ENCODE assay signal across 9 cellular contexts in genomic region chr1:159922499-159923202, GRCh38. TPM values are rescaled to one million over a fixed set of nuclear protein-coding genes. Genes with fewer than 3 reads are reported as not detected.
DNase-seq lines count a peak whose midpoint lies in the region; ATAC-seq and TF ChIP-seq lines count a peak whose summit lies in the region.
"Had no signal": no experiment of that assay in that cellular context is flagged by ENCODE, and none has a peak within 500 bp of the region (broad histone marks: within the 10 kb centered on the region; RNA-seq: fewer than 3 reads in every experiment).

No MANE protein-coding gene starts in this region.

- peak overlapping the region; percentile 69 for H3K4me3 ChIP-seq in GM12865 (ENCODE audit: low read depth, low read length)
- H3K4me3 ChIP-seq in esophagus (ENCODE audit: low read depth in 1 of 2, low read length in 2 of 2) = peak overlapping the region; percentile 76 to 96
- peak overlapping the region; percentile 99 for H3K4me3 ChIP-seq in osteoblast (ENCODE audit: insufficient read depth, low read length)

- H3K4me1 ChIP-seq in esophagus (ENCODE audit: control insufficient read depth in 2 of 2, insufficient read depth in 2 of 2, low read length in 1 of 2) (peaks cover 9 to 27% of the 10 kb centered on the region in 2 donors), osteoblast (ENCODE audit: insufficient read depth, low read length) (peaks cover 47% of the 10 kb centered on the region)

- peaks cover 63% of the 10 kb centered on the region for H3K79me2 ChIP-seq in osteoblast (ENCODE audit: insufficient read depth, low read length)

- peak overlapping the region; percentile 95 for H3K4me2 ChIP-seq in osteoblast (ENCODE audit: insufficient read depth, low read length)

- no peak overlapping the region for H2AFZ ChIP-seq in osteoblast (ENCODE audit: low read length)

- DNase-seq in GM12865 (ENCODE audit: low read depth) (peak; percentile 49), RPMI7951 (ENCODE audit: low read depth) (peak; percentile 82), osteoblast (ENCODE audit: insufficient read length, low spot score, missing footprints) (peak; percentile 90), occipital lobe (lab: John Stamatoyannopoulos, UW) (no peak), cortex of kidney (lab: John Stamatoyannopoulos, UW) (no peak), medulla oblongata (ENCODE audit: extremely low spot score) (no peak)

- peak overlapping the region; percentile 97 to 99 for H3K27ac ChIP-seq in esophagus (ENCODE audit: low read depth in 2 of 2, low read length in 1 of 2)
- peak overlapping the region; percentile 99 for H3K27ac ChIP-seq in osteoblast (ENCODE audit: low read depth, low read length)

- H3K27me3 ChIP-seq in esophagus (ENCODE audit: control insufficient read depth in 1 of 2, insufficient read depth in 2 of 2, low read length in 2 of 2) (no peaks in the 10 kb centered on the region), osteoblast (ENCODE audit: insufficient read depth, low read length) (no peaks in the 10 kb centered on the region)

- H3K36me3 ChIP-seq in esophagus (ENCODE audit: control insufficient read depth in 2 of 2, insufficient read depth in 2 of 2, low read length in 1 of 2) (peaks cover 19 to 24% of the 10 kb centered on the region in 2 donors), osteoblast (ENCODE audit: insufficient read depth, low read length) (peaks cover 23% of the 10 kb centered on the region)

- TF ChIP-seq CTCF in GM12865 (IDR thresholded peaks at IDR 0.05; ENCODE audit: insufficient read depth, low read depth, low read length, missing control alignments) = no peak
- TF ChIP-seq CTCF in osteoblast (IDR thresholded peaks at IDR 0.05; ENCODE audit: extremely low read depth, low read depth, low read length) = no peak

- ATAC-seq in HG02981 (IDR thresholded peaks at IDR 0.05; ENCODE audit: unreplicated experiment) = no peak

- H4K20me1 ChIP-seq in osteoblast (ENCODE audit: insufficient read depth, low read length) = peaks cover 39% of the 10 kb centered on the region

- no peaks in the 10 kb centered on the region for H3K9me3 ChIP-seq in esophagus (ENCODE audit: control insufficient read depth in 2 of 2, insufficient read depth in 1 of 2, low read depth in 1 of 2, low read length in 1 of 2)
- H3K9me3 ChIP-seq in osteoblast (ENCODE audit: low read depth, low read length) = no peaks in the 10 kb centered on the region

- 22 to 27% methylated on average over 8 of the region's 8 CpGs for WGBS in esophagus, 2 donors

RNA-seq across cellular contexts. Expression of gene TAGLN2, which starts 2.7 kb away (rescaled TPM):
- total RNA-seq in RPMI7951 (2014; rRNA removed; shearing (Covaris generic)) = 811 and 1,008 TPM in 2 replicates
- 100 to 1,000 TPM; 309 to 366 TPM for polyA plus RNA-seq in esophagus
- total RNA-seq in osteoblast (156 and 159 TPM in 2 replicates), occipital lobe (28.1 TPM)

RNA-seq across cellular contexts. Expression of gene CFAP45, which starts 22.7 kb away (rescaled TPM):
- 2.2 and 2.9 TPM in 2 replicates for total RNA-seq in RPMI7951 (2014; rRNA removed; shearing (Covaris generic))
- under 1 TPM; 0.44 to 0.61 TPM for polyA plus RNA-seq in esophagus
- total RNA-seq in osteoblast (0.29 and 0.36 TPM in 2 replicates), occipital lobe (0.47 TPM)

RNA-seq across cellular contexts. Expression of gene IGSF9, which starts 22.8 kb away (rescaled TPM):
- total RNA-seq in RPMI7951 (2014; rRNA removed; shearing (Covaris generic)) = not detected in 2 replicates
- 10 to 100 TPM in 1 of 2 donors, 1 to 10 TPM in 1; 7.4 to 16.1 TPM for polyA plus RNA-seq in esophagus
- total RNA-seq in osteoblast (under 0.01 TPM in 2 replicates), occipital lobe (5.9 TPM)

RNA-seq across cellular contexts. Expression of gene SLAMF9, which starts 31.4 kb away (rescaled TPM):
- 0.60 and 0.88 TPM in 2 replicates for total RNA-seq in RPMI7951 (2014; rRNA removed; shearing (Covaris generic))
- under 1 TPM; 0.05 to 0.14 TPM for polyA plus RNA-seq in esophagus
- total RNA-seq in osteoblast (not detected in 2 replicates), occipital lobe (not detected)
- total RNA-seq: T-helper 2 cell treated with Interferon-gamma antibody and Interleukin-4, amounts not matched to agents 100 ng/mL and 5 ng/mL, for 36 hours had no signal

Comparison
In these comparisons a context has a peak if more than half of its experiments do, and no peak if none do; other contexts are left out.
1. DNase-seq: peak in GM12865 (single experiment), RPMI7951 (single experiment) and osteoblast (single experiment); none in occipital lobe (single experiment), cortex of kidney (single experiment) and medulla oblongata (single experiment).
2. Peak in every context shown above with its lines, with median percentiles within 50 percentile points of each other: H3K4me3 ChIP-seq.